8 cellular contexts compared by ENCODE assay signal in the genomic region with DNA sequence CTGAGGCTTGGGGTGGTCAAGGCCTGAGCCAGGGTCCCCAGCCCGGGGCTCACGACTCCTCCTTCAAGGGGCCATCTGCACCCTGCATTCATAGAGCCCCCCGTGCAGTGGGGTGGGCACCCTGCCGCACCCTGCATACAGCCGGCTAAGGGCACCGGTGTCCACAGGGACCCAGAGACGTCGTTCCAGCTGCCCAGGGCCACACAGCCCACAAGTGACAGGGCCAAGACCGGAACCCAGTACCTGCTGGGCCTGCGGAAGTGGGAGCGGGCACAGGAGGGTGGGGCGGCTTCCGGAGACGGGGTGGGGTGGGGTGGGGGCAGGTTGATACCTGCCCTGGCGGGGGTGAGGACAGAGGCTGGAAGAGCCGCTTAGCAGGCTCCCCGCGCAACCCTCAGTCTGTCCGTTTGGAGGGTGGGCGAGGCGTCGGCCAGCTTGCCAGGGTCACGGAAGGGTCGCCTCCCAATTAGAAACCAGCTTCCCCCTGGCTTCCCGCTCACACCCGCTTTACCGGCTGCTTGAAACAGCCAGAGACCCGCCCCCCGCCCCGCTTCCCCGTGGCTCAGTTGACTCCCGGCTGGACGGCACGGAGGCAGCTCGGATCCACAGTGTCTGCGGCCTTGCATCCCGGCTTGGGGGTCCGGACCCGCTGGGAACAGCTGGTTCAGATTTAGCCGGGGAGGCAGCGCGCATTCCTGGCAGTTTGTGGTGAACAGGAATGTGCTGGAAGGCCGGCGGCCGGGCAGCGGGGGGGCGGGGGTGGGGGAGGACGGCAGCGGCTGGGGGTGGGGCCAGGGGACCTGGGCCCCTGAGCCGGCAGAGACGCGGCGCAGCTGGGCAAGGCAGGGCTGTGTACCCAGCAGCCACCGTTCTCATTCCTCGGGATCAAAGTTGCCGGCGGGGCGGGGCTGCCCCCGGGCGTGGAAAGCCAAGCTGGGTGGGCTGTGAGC.
DNase-seq lines count a peak whose midpoint lies in the region; ATAC-seq lines count a peak whose summit lies in the region.

No MANE protein-coding gene starts in this region.

- peak overlapping the region; percentile 99 for H3K4me3 Mint-ChIP-seq in T-helper 2 cell treated with Interferon-gamma antibody and Interleukin-4, amounts not matched to agents 5 μg/mL and 100 μg/mL, for 36 hours

- H3K9me3 Mint-ChIP-seq in T-helper 2 cell treated with Interferon-gamma antibody and Interleukin-4, amounts not matched to agents 5 μg/mL and 100 μg/mL, for 36 hours, result no peaks in the 10 kb centered on the region

- peak overlapping the region; percentile 80 for H3K27ac Mint-ChIP-seq in T-helper 2 cell treated with Interferon-gamma antibody and Interleukin-4, amounts not matched to agents 5 μg/mL and 100 μg/mL, for 36 hours

- peaks cover 21% of the 10 kb centered on the region for H3K4me1 Mint-ChIP-seq in T-helper 2 cell treated with Interferon-gamma antibody and Interleukin-4, amounts not matched to agents 5 μg/mL and 100 μg/mL, for 36 hours (ENCODE audit: low read depth)

- DNase-seq in ELF-1 (ENCODE audit: low read depth, low spot score) (peak; percentile 88), HS-5 (ENCODE audit: low read depth) (peak; percentile 63), kidney tubule cell (ENCODE audit: low spot score) (peak; percentile 87), DMS79 (lab: John Stamatoyannopoulos, UW) (no peak)
- peak; percentile 40 for DNase-seq in T-helper 2 cell treated with Interferon-gamma antibody and Interleukin-4, amounts not matched to agents 5 μg/mL and 100 μg/mL, for 36 hours (ENCODE audit: low spot score)
- DNase-seq in central memory CD4-positive, alpha-beta T cell, result peak; percentile 70
- peak; percentile 64 for DNase-seq in stimulated activated CD8-positive, alpha-beta memory T cell treated with anti-CD3 and anti-CD28 coated beads, Interleukin-4, amount 100 ng/mL, for 48 hours

- H3K36me3 Mint-ChIP-seq in T-helper 2 cell treated with Interferon-gamma antibody and Interleukin-4, amounts not matched to agents 5 μg/mL and 100 μg/mL, for 36 hours (ENCODE audit: low read depth), result peaks cover 35% of the 10 kb centered on the region

- H3K27me3 Mint-ChIP-seq in T-helper 2 cell treated with Interferon-gamma antibody and Interleukin-4, amounts not matched to agents 5 μg/mL and 100 μg/mL, for 36 hours (ENCODE audit: low read depth), result no peaks in the 10 kb centered on the region

- ATAC-seq in GM18861 (IDR thresholded peaks at IDR 0.05; ENCODE audit: unreplicated experiment), result no peak
